17 cellular contexts compared by ENCODE assay signal in the genomic region with DNA sequence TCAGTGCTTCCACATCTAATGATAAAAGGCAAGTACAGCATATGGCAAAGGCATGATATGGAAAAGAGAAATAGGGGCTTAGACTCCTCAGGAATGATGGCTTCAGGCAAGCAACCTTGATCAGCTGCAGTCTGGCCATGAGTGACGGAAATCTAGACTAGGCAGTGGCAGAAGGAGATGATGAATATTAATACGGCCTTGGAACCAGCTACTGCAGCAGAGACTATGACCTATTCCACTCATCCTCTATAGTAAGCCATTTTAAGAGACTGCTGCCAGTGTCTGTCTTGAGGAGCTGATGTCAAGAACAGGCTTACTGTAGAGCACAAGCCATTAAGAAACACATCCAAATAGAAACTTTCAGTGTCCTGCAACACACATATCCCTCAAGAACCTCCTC. TPM values are rescaled to one million over a fixed set of nuclear protein-coding genes. Genes with fewer than 3 reads are reported as not detected.
A peak's percentile ranks its signal among the peaks of the same experiment; 100 is the strongest.
DNase-seq lines count a peak whose midpoint lies in the region; ATAC-seq and TF ChIP-seq lines count a peak whose summit lies in the region.
"Had no signal": no experiment of that assay in that cellular context is flagged by ENCODE, and none has a peak within 500 bp of the region (broad histone marks: within the 10 kb centered on the region; RNA-seq: fewer than 3 reads in every experiment).

No MANE protein-coding gene starts in this region.

- no peak for DNase-seq in activated T-cell treated with anti-CD3 and anti-CD28 coated beads, Interleukin-2, amount 50 U/mL, for 24 hours
- no peak for DNase-seq in activated T-cell treated with anti-CD3 and anti-CD28 coated beads, Interleukin-2, amount 50 U/mL, for 48 hours
- DNase-seq in Panc1 (ENCODE audit: low read depth, low spot score), result no peak
- no peak for DNase-seq in memory B cell (ENCODE audit: low spot score in 2 of 2)
- DNase-seq in stimulated activated naive B cell treated with anti-CD40 and anti-IgM and Interleukin-4, amounts not matched to agents 10 μg/mL and 1 μg/mL and 100 μg/mL, for 72 hours, result no peak
- no peak for DNase-seq in left ventricle myocardium superior
- no peak for DNase-seq in OCI-LY7 (ENCODE audit: low spot score)
- DNase-seq: DMS 273 treated with DMSO at 0.1 percent for 48 hours, KBM-7, NCI-H1436, NCI-H2081, NCI-H510A, Right ventricle myocardium superior had no signal

- H3K36me3 ChIP-seq in Panc1 (ENCODE audit: control insufficient read depth, insufficient read depth, low read length) (no peaks in the 10 kb centered on the region), OCI-LY7 (ENCODE audit: insufficient read depth, low read length) (peaks cover 5% of the 10 kb centered on the region; the same call in 1 of the 2 replicates)

- POLR2A ChIA-PET in Panc1 (lab: Charles Lee) (interaction anchor here (0.6 to 0.8 kb wide), 2 partner anchors 24 to 1404 kb away, joined by 3 to 8 read pairs; a partner anchor contains a TSS), OCI-LY7 (lab: Charles Lee) (interaction anchor here (0.9 to 3.1 kb wide), 5 partner anchors 11 to 24 kb away, joined by 3 to 15 read pairs (median 4); a partner anchor contains a TSS)

- no peak overlapping the region for H2AFZ ChIP-seq in OCI-LY7 (ENCODE audit: low read length)
- H2AFZ ChIP-seq: GM23338 had no signal

- no peaks in the 10 kb centered on the region for H3K27me3 ChIP-seq in Panc1 (ENCODE audit: control insufficient read depth, insufficient read depth, low read length)
- H3K27me3 ChIP-seq: BLaER1 treated with 17β-estradiol and CSF1 and Interleukin-3, amounts not matched to agents 10 nM and 100 nM had no signal

- CTCF ChIA-PET in Panc1 (lab: Charles Lee) (no interaction called here), OCI-LY7 (lab: Charles Lee; ENCODE audit: unreplicated experiment) (interaction anchor here (1.1 to 1.6 kb wide), 2 partner anchors 24 kb away, joined by 3 to 6 read pairs; a partner anchor contains a TSS)

- H3K36me3 Mint-ChIP-seq in activated T-cell treated with anti-CD3 and anti-CD28 coated beads, Interleukin-2, amount 50 U/mL, for 24 hours (ENCODE audit: low read depth), result peaks cover 9% of the 10 kb centered on the region
- H3K36me3 Mint-ChIP-seq in memory B cell, result no peaks in the 10 kb centered on the region
- peaks cover 8 to 13% of the 10 kb centered on the region in 2 donors for H3K36me3 Mint-ChIP-seq in stimulated activated naive B cell treated with anti-CD40 and anti-IgM and Interleukin-4, amounts not matched to agents 10 μg/mL and 1 μg/mL and 100 μg/mL, for 72 hours

- no peak overlapping the region for H3K4me2 ChIP-seq in OCI-LY7 (ENCODE audit: low read length)
- H3K4me2 ChIP-seq: BLaER1 treated with 17β-estradiol and CSF1 and Interleukin-3, amounts not matched to agents 10 nM and 100 nM; GM23338 had no signal

- no peak overlapping the region for H3K27ac ChIP-seq in Panc1 (ENCODE audit: low read length)
- no peak overlapping the region for H3K27ac ChIP-seq in OCI-LY7 (ENCODE audit: low read depth, low read length, poor library complexity, severe bottlenecking)
- H3K27ac ChIP-seq: BLaER1 treated with 17β-estradiol and CSF1 and Interleukin-3, amounts not matched to agents 10 nM and 100 nM had no signal

- H3K27ac Mint-ChIP-seq in activated T-cell treated with anti-CD3 and anti-CD28 coated beads, Interleukin-2, amount 50 U/mL, for 24 hours, result peak overlapping the region; percentile 50
- peak overlapping the region; percentile 35 for H3K27ac Mint-ChIP-seq in memory B cell
- peak overlapping the region; percentile 81 for H3K27ac Mint-ChIP-seq in stimulated activated naive B cell treated with anti-CD40 and anti-IgM and Interleukin-4, amounts not matched to agents 10 μg/mL and 1 μg/mL and 100 μg/mL, for 72 hours
- H3K27ac Mint-ChIP-seq: GM23338 had no signal

- BruUV-seq in Panc1 (replicated peaks; lab: Mats Ljungman, UMichigan) (no TSS peak), OCI-LY7 (replicated peaks; lab: Mats Ljungman, UMichigan) (no TSS peak)

- H3K9me2 ChIP-seq in OCI-LY7 (ENCODE audit: insufficient read depth, low read length), result no peaks in the 10 kb centered on the region

- TF ChIP-seq CTCF in Panc1 (IDR thresholded peaks at IDR 0.05) (no peak), OCI-LY7 (conservative IDR thresholded peaks at IDR 0.05; ENCODE audit: low read length) (no peak)

- peaks cover 26% of the 10 kb centered on the region for H4K20me1 ChIP-seq in OCI-LY7 (ENCODE audit: insufficient read depth, low read length)

- peaks cover 30% of the 10 kb centered on the region for H3K4me1 ChIP-seq in Panc1 (ENCODE audit: control insufficient read depth, insufficient read depth, low read length)
- peaks cover 19% of the 10 kb centered on the region for H3K4me1 ChIP-seq in OCI-LY7 (ENCODE audit: insufficient read depth, low read length, poor library complexity, severe bottlenecking)

- ATAC-seq in Panc1 (0 out of 2 replicates have a peak, but pooled peaks have one; percentile 12), memory B cell (ENCODE audit: low read depth) (no peak), HG03432 (IDR thresholded peaks at IDR 0.05; ENCODE audit: unreplicated experiment) (no peak), left ventricle myocardium superior (no peak)
- no peak for ATAC-seq in stimulated activated naive B cell treated with anti-CD40 and anti-IgM and Interleukin-4, amounts not matched to agents 10 μg/mL and 1 μg/mL and 100 μg/mL, for 72 hours (replicated peaks)
- ATAC-seq: GM23338, HCT116 had no signal

- H3K79me2 ChIP-seq in OCI-LY7 (ENCODE audit: insufficient read depth, low read depth, low read length), result peaks cover 56% of the 10 kb centered on the region

- in situ Hi-C loops in Panc1 (cut with HindIII; ENCODE audit: low pct_unique_long_range_greater_than_20kb, low sequenced_read_pairs), result no loop called here

- H3K27me3 Mint-ChIP-seq in activated T-cell treated with anti-CD3 and anti-CD28 coated beads, Interleukin-2, amount 50 U/mL, for 24 hours, result no peaks in the 10 kb centered on the region
- no peaks in the 10 kb centered on the region for H3K27me3 Mint-ChIP-seq in memory B cell
- no peaks in the 10 kb centered on the region for H3K27me3 Mint-ChIP-seq in stimulated activated naive B cell treated with anti-CD40 and anti-IgM and Interleukin-4, amounts not matched to agents 10 μg/mL and 1 μg/mL and 100 μg/mL, for 72 hours

- no peak overlapping the region for H3K4me3 ChIP-seq in Panc1 (ENCODE audit: low read depth in 2 of 2, low read length in 2 of 2)
- H3K4me3 ChIP-seq in OCI-LY7 (ENCODE audit: low read depth, low read length, poor library complexity, severe bottlenecking), result no peak overlapping the region
- H3K4me3 ChIP-seq: BLaER1 treated with 17β-estradiol and CSF1 and Interleukin-3, amounts not matched to agents 10 nM and 100 nM; GM23338 had no signal

- H3K9me3 ChIP-seq in Panc1 (ENCODE audit: control insufficient read depth, insufficient read depth, low read depth, low read length) (no peaks in the 10 kb centered on the region), OCI-LY7 (ENCODE audit: low read length) (no peaks in the 10 kb centered on the region)
- H3K9me3 ChIP-seq: BLaER1 treated with 17β-estradiol and CSF1 and Interleukin-3, amounts not matched to agents 10 nM and 100 nM had no signal

- H3K9me3 Mint-ChIP-seq in activated T-cell treated with anti-CD3 and anti-CD28 coated beads, Interleukin-2, amount 50 U/mL, for 24 hours, result no peaks in the 10 kb centered on the region
- H3K9me3 Mint-ChIP-seq in memory B cell, result no peaks in the 10 kb centered on the region
- H3K9me3 Mint-ChIP-seq in stimulated activated naive B cell treated with anti-CD40 and anti-IgM and Interleukin-4, amounts not matched to agents 10 μg/mL and 1 μg/mL and 100 μg/mL, for 72 hours, result no peaks in the 10 kb centered on the region
- H3K9me3 Mint-ChIP-seq: GM23338 had no signal

- intact Hi-C loops in Panc1 (cut with micrococcal nuclease; ENCODE audit: unreplicated experiment), result loop anchor here (5.0 kb wide), 2 partner anchors 83 to 293 kb away; no protein-coding TSS in a partner anchor
- intact Hi-C loops in left ventricle myocardium superior (cut with micrococcal nuclease), result loop anchor here (10.0 kb wide), 1 partner anchor 90 kb away; no protein-coding TSS in a partner anchor
- intact Hi-C loops in OCI-LY7 (cut with micrococcal nuclease; ENCODE audit: unreplicated experiment), result loop anchor here (5.0 kb wide), 1 partner anchor 93 kb away; no protein-coding TSS in a partner anchor

- peaks cover 66% of the 10 kb centered on the region for H3K4me1 Mint-ChIP-seq in activated T-cell treated with anti-CD3 and anti-CD28 coated beads, Interleukin-2, amount 50 U/mL, for 24 hours (ENCODE audit: low read depth)
- peaks cover 30% of the 10 kb centered on the region for H3K4me1 Mint-ChIP-seq in memory B cell
- H3K4me1 Mint-ChIP-seq in stimulated activated naive B cell treated with anti-CD40 and anti-IgM and Interleukin-4, amounts not matched to agents 10 μg/mL and 1 μg/mL and 100 μg/mL, for 72 hours, result peaks cover 33 to 60% of the 10 kb centered on the region in 2 donors

- H3K4me3 Mint-ChIP-seq in activated T-cell treated with anti-CD3 and anti-CD28 coated beads, Interleukin-2, amount 50 U/mL, for 24 hours, result no peak overlapping the region
- no peak overlapping the region for H3K4me3 Mint-ChIP-seq in memory B cell
- H3K4me3 Mint-ChIP-seq in stimulated activated naive B cell treated with anti-CD40 and anti-IgM and Interleukin-4, amounts not matched to agents 10 μg/mL and 1 μg/mL and 100 μg/mL, for 72 hours, result no peak overlapping the region
- H3K4me3 Mint-ChIP-seq: GM23338 had no signal

RNA-seq across cellular contexts. Expression of a gene that starts 23.7 kb away (rescaled TPM):
- total RNA-seq in Panc1 (2021; ENCODE audit: unreplicated experiment) (43.4 TPM), left ventricle myocardium superior (26.1 TPM), OCI-LY7 (2022) (31.8 and 33.1 TPM in 2 replicates)
- polyA plus RNA-seq in Panc1 (2012; ENCODE audit: insufficient read length), result 20.2 TPM
- 11.4 and 12.4 TPM in 2 replicates for total RNA-seq in OCI-LY7 (2014; rRNA removed; shearing (Covaris generic))
